ENCODE assay signal across 1 cellular context in the genomic region with DNA sequence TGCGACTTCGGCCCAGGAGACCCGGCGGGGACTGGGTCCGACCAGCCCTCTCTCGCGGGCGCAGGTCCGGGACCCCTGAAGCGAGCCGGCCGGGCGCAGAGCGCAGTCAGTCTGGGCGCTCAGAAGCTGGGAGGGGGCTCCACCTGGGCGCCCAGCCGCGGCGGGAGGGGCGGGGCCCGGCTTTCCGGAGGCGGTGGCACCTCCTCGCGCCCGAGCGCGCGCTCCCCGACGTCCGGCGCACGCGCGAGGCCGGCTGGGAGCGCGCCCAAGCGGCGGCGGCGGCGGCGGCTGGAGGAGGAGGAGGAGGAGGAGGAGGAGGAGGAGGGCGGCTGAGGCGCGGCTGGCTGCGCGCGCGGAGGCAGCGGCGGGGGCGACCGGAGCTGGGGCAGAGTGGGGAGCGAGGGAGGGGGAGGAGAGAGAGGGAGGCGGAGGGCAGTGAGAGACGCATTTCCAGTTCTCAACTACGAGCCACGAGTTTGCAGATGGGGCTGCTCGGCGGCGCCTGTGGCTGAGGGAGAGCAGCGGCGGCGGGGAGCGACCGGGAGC.
TF ChIP-seq lines count a peak whose summit lies in the region.

A gene with protein sequence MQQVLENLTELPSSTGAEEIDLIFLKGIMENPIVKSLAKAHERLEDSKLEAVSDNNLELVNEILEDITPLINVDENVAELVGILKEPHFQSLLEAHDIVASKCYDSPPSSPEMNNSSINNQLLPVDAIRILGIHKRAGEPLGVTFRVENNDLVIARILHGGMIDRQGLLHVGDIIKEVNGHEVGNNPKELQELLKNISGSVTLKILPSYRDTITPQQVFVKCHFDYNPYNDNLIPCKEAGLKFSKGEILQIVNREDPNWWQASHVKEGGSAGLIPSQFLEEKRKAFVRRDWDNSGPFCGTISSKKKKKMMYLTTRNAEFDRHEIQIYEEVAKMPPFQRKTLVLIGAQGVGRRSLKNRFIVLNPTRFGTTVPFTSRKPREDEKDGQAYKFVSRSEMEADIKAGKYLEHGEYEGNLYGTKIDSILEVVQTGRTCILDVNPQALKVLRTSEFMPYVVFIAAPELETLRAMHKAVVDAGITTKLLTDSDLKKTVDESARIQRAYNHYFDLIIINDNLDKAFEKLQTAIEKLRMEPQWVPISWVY (plus strand): TSS at position 445 of the 546 bp plus-strand sequence. CDS start 50,216 bp downstream, outside the sequence.

TF ChIP-seq in HepG2, 621 proteins besides CTCF, POLR2A, EP300 and RAD21 (continues in another document):
- TF ChIP-seq, protein P1, sequence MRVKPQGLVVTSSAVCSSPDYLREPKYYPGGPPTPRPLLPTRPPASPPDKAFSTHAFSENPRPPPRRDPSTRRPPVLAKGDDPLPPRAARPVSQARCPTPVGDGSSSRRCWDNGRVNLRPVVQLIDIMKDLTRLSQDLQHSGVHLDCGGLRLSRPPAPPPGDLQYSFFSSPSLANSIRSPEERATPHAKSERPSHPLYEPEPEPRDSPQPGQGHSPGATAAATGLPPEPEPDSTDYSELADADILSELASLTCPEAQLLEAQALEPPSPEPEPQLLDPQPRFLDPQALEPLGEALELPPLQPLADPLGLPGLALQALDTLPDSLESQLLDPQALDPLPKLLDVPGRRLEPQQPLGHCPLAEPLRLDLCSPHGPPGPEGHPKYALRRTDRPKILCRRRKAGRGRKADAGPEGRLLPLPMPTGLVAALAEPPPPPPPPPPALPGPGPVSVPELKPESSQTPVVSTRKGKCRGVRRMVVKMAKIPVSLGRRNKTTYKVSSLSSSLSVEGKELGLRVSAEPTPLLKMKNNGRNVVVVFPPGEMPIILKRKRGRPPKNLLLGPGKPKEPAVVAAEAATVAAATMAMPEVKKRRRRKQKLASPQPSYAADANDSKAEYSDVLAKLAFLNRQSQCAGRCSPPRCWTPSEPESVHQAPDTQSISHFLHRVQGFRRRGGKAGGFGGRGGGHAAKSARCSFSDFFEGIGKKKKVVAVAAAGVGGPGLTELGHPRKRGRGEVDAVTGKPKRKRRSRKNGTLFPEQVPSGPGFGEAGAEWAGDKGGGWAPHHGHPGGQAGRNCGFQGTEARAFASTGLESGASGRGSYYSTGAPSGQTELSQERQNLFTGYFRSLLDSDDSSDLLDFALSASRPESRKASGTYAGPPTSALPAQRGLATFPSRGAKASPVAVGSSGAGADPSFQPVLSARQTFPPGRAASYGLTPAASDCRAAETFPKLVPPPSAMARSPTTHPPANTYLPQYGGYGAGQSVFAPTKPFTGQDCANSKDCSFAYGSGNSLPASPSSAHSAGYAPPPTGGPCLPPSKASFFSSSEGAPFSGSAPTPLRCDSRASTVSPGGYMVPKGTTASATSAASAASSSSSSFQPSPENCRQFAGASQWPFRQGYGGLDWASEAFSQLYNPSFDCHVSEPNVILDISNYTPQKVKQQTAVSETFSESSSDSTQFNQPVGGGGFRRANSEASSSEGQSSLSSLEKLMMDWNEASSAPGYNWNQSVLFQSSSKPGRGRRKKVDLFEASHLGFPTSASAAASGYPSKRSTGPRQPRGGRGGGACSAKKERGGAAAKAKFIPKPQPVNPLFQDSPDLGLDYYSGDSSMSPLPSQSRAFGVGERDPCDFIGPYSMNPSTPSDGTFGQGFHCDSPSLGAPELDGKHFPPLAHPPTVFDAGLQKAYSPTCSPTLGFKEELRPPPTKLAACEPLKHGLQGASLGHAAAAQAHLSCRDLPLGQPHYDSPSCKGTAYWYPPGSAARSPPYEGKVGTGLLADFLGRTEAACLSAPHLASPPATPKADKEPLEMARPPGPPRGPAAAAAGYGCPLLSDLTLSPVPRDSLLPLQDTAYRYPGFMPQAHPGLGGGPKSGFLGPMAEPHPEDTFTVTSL (CRISPR knock-in tag; IDR thresholded peaks at IDR 0.05; ENCODE audit: borderline replicate concordance): no peak
- TF ChIP-seq SAP130 (CRISPR knock-in tag; IDR thresholded peaks at IDR 0.05; ENCODE audit: low read depth) (peak; percentile 57), SRSF4 (IDR thresholded peaks at IDR 0.05; ENCODE audit: low read depth, low read length, poor library complexity, severe bottlenecking) (no peak), POGZ (CRISPR knock-in tag; IDR thresholded peaks at IDR 0.05) (peak; percentile 36; the same call in 1 of the 2 replicates), ZNF776 (CRISPR knock-in tag; IDR thresholded peaks at IDR 0.05) (0 out of 2 replicates have a peak, but pooled peaks have one; percentile 82), KLF11 (CRISPR knock-in tag; IDR thresholded peaks at IDR 0.05) (no peak), HOXA5 (CRISPR knock-in tag; IDR thresholded peaks at IDR 0.05) (no peak), PLRG1 (conservative IDR thresholded peaks at IDR 0.05) (no peak), ZSCAN9 (CRISPR knock-in tag; IDR thresholded peaks at IDR 0.05; ENCODE audit: borderline replicate concordance) (no peak), SKI (IDR thresholded peaks at IDR 0.05; ENCODE audit: partially characterized antibody) (peak; percentile 13), FOXC1 (CRISPR knock-in tag; IDR thresholded peaks at IDR 0.05; ENCODE audit: borderline replicate concordance) (no peak), HNRNPLL (IDR thresholded peaks at IDR 0.05; ENCODE audit: low read depth, low read length, poor library complexity, severe bottlenecking) (no peak), ZNF326 (CRISPR knock-in tag; IDR thresholded peaks at IDR 0.05; ENCODE audit: borderline replicate concordance) (no peak), NFIB (CRISPR knock-in tag; IDR thresholded peaks at IDR 0.05; ENCODE audit: borderline replicate concordance) (no peak), ZNF703 (CRISPR knock-in tag; IDR thresholded peaks at IDR 0.05; ENCODE audit: borderline replicate concordance) (no peak), ZNF572 (CRISPR knock-in tag; IDR thresholded peaks at IDR 0.05) (no peak), SNRNP70 (IDR thresholded peaks at IDR 0.05; ENCODE audit: low read depth, low read length) (no peak), ZNF709 (CRISPR knock-in tag; IDR thresholded peaks at IDR 0.05) (0 out of 2 replicates have a peak, but pooled peaks have one; percentile 58), ZNF543 (CRISPR knock-in tag; IDR thresholded peaks at IDR 0.05) (0 out of 2 replicates have a peak, but pooled peaks have one; percentile 53), ATM (IDR thresholded peaks at IDR 0.05; ENCODE audit: borderline replicate concordance) (no peak), HDAC2 (CRISPR knock-in tag; IDR thresholded peaks at IDR 0.05) (no peak), ZNF777 (CRISPR knock-in tag; IDR thresholded peaks at IDR 0.05) (peak; percentile 0), ZNF333 (CRISPR knock-in tag; IDR thresholded peaks at IDR 0.05; ENCODE audit: borderline replicate concordance) (peak; percentile 85; the same call in 1 of the 2 replicates), MTA1 (CRISPR knock-in tag; IDR thresholded peaks at IDR 0.05; ENCODE audit: borderline replicate concordance) (peak; percentile 15; the same call in 1 of the 2 replicates), PHF8 (CRISPR knock-in tag; IDR thresholded peaks at IDR 0.05) (peak; percentile 50; the same call in 1 of the 2 replicates), ZNF619 (CRISPR knock-in tag; IDR thresholded peaks at IDR 0.05) (no peak), ZNF10 (CRISPR knock-in tag; IDR thresholded peaks at IDR 0.05; ENCODE audit: borderline replicate concordance, low read depth) (no peak), SPEN (CRISPR knock-in tag; IDR thresholded peaks at IDR 0.05; ENCODE audit: low read depth) (no peak), SATB2 (CRISPR knock-in tag; IDR thresholded peaks at IDR 0.05) (no peak), POLR2G (IDR thresholded peaks at IDR 0.05; ENCODE audit: low read depth, low read length) (0 out of 2 replicates have a peak, but pooled peaks have one; percentile 44), PITX1 (CRISPR knock-in tag; IDR thresholded peaks at IDR 0.05) (no peak), PRPF4 (IDR thresholded peaks at IDR 0.05; ENCODE audit: low read depth, low read length, poor library complexity, severe bottlenecking) (no peak), ASH2L (IDR thresholded peaks at IDR 0.05; ENCODE audit: insufficient read length, low read depth, low read length) (peak; percentile 23), ZNF607 (CRISPR knock-in tag; IDR thresholded peaks at IDR 0.05; ENCODE audit: borderline replicate concordance) (peak; percentile 8; the same call in 1 of the 2 replicates), ADNP (CRISPR knock-in tag; IDR thresholded peaks at IDR 0.05) (no peak)
- TF ChIP-seq, protein P2, sequence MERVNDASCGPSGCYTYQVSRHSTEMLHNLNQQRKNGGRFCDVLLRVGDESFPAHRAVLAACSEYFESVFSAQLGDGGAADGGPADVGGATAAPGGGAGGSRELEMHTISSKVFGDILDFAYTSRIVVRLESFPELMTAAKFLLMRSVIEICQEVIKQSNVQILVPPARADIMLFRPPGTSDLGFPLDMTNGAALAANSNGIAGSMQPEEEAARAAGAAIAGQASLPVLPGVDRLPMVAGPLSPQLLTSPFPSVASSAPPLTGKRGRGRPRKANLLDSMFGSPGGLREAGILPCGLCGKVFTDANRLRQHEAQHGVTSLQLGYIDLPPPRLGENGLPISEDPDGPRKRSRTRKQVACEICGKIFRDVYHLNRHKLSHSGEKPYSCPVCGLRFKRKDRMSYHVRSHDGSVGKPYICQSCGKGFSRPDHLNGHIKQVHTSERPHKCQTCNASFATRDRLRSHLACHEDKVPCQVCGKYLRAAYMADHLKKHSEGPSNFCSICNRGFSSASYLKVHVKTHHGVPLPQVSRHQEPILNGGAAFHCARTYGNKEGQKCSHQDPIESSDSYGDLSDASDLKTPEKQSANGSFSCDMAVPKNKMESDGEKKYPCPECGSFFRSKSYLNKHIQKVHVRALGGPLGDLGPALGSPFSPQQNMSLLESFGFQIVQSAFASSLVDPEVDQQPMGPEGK (CRISPR knock-in tag; IDR thresholded peaks at IDR 0.05): peak; percentile 49; the same call in 1 of the 2 replicates
- TF ChIP-seq, protein P3, sequence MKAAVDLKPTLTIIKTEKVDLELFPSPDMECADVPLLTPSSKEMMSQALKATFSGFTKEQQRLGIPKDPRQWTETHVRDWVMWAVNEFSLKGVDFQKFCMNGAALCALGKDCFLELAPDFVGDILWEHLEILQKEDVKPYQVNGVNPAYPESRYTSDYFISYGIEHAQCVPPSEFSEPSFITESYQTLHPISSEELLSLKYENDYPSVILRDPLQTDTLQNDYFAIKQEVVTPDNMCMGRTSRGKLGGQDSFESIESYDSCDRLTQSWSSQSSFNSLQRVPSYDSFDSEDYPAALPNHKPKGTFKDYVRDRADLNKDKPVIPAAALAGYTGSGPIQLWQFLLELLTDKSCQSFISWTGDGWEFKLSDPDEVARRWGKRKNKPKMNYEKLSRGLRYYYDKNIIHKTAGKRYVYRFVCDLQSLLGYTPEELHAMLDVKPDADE (CRISPR knock-in tag; IDR thresholded peaks at IDR 0.05): no peak
- TF ChIP-seq, protein P4, sequence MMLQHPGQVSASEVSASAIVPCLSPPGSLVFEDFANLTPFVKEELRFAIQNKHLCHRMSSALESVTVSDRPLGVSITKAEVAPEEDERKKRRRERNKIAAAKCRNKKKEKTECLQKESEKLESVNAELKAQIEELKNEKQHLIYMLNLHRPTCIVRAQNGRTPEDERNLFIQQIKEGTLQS (CRISPR knock-in tag; IDR thresholded peaks at IDR 0.05): no peak
- TF ChIP-seq, protein P5, sequence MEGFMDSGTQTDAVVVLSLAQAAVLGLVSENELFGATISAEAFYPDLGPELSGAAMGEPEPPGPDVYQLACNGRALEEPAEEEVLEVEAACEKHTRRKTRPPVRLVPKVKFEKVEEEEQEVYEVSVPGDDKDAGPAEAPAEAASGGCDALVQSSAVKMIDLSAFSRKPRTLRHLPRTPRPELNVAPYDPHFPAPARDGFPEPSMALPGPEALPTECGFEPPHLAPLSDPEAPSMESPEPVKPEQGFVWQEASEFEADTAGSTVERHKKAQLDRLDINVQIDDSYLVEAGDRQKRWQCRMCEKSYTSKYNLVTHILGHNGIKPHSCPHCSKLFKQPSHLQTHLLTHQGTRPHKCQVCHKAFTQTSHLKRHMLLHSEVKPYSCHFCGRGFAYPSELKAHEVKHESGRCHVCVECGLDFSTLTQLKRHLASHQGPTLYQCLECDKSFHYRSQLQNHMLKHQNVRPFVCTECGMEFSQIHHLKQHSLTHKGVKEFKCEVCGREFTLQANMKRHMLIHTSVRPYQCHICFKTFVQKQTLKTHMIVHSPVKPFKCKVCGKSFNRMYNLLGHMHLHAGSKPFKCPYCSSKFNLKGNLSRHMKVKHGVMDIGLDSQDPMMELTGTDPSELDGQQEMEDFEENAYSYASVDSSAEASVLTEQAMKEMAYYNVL (CRISPR knock-in tag; IDR thresholded peaks at IDR 0.05; ENCODE audit: borderline replicate concordance): 0 out of 2 replicates have a peak, but pooled peaks have one; percentile 34
- TF ChIP-seq, protein P6, sequence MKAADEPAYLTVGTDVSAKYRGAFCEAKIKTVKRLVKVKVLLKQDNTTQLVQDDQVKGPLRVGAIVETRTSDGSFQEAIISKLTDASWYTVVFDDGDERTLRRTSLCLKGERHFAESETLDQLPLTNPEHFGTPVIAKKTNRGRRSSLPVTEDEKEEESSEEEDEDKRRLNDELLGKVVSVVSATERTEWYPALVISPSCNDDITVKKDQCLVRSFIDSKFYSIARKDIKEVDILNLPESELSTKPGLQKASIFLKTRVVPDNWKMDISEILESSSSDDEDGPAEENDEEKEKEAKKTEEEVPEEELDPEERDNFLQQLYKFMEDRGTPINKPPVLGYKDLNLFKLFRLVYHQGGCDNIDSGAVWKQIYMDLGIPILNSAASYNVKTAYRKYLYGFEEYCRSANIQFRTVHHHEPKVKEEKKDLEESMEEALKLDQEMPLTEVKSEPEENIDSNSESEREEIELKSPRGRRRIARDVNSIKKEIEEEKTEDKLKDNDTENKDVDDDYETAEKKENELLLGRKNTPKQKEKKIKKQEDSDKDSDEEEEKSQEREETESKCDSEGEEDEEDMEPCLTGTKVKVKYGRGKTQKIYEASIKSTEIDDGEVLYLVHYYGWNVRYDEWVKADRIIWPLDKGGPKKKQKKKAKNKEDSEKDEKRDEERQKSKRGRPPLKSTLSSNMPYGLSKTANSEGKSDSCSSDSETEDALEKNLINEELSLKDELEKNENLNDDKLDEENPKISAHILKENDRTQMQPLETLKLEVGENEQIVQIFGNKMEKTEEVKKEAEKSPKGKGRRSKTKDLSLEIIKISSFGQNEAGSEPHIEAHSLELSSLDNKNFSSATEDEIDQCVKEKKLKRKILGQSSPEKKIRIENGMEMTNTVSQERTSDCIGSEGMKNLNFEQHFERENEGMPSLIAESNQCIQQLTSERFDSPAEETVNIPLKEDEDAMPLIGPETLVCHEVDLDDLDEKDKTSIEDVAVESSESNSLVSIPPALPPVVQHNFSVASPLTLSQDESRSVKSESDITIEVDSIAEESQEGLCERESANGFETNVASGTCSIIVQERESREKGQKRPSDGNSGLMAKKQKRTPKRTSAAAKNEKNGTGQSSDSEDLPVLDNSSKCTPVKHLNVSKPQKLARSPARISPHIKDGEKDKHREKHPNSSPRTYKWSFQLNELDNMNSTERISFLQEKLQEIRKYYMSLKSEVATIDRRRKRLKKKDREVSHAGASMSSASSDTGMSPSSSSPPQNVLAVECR (CRISPR knock-in tag; IDR thresholded peaks at IDR 0.05; ENCODE audit: borderline replicate concordance): peak; percentile 36; the same call in 1 of the 2 replicates
- TF ChIP-seq, protein P7, sequence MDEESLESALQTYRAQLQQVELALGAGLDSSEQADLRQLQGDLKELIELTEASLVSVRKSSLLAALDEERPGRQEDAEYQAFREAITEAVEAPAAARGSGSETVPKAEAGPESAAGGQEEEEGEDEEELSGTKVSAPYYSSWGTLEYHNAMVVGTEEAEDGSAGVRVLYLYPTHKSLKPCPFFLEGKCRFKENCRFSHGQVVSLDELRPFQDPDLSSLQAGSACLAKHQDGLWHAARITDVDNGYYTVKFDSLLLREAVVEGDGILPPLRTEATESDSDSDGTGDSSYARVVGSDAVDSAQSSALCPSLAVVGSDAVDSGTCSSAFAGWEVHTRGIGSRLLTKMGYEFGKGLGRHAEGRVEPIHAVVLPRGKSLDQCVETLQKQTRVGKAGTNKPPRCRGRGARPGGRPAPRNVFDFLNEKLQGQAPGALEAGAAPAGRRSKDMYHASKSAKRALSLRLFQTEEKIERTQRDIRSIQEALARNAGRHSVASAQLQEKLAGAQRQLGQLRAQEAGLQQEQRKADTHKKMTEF (CRISPR knock-in tag; IDR thresholded peaks at IDR 0.05): 0 out of 2 replicates have a peak, but pooled peaks have one; percentile 27
